1 cellular context compared by ENCODE assay signal in the genomic region with DNA sequence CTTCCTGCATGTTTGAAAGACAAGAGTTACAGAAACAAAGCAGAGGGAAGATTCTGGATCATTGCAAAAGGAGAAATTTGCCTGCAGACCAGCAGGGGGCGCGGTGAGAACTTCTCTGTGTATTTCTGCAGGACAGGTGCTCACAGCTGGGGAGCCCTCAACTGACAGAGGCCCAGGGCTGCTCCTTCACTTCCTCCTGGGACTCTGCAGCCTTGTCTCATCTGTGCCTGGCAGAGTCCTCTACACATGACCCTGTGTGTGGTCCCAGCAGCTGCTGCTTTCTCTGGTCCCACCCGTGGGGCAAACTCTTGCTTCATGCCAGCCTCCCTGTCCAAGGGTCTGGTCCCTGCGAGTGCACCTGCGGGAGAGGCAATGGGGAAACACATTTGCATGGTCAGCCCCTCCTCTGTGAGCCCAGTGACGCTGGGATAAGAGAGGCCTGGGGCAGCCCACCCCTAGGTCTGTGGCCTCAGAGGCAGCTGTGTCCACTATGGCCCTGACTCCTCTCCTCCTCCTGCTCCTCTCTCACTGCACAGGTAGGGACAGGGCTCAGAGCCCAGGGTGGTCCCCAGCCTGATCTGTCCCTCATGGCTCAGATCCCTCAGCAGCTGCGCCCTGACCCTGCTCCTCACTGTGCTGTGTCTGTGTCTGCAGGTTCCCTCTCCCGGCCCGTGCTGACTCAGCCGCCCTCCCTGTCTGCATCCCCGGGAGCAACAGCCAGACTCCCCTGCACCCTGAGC.
TF ChIP-seq lines count a peak whose summit lies in the region.

No MANE protein-coding gene starts in this region.

TF ChIP-seq in K562, 482 proteins besides CTCF, POLR2A, EP300 and RAD21 (continued from another document and continues in another):
- TF ChIP-seq REST (CRISPR knock-in tag; IDR thresholded peaks at IDR 0.05; ENCODE audit: low read depth) = no peak; the same call in none of the 2 replicates
- TF ChIP-seq, protein P1, sequence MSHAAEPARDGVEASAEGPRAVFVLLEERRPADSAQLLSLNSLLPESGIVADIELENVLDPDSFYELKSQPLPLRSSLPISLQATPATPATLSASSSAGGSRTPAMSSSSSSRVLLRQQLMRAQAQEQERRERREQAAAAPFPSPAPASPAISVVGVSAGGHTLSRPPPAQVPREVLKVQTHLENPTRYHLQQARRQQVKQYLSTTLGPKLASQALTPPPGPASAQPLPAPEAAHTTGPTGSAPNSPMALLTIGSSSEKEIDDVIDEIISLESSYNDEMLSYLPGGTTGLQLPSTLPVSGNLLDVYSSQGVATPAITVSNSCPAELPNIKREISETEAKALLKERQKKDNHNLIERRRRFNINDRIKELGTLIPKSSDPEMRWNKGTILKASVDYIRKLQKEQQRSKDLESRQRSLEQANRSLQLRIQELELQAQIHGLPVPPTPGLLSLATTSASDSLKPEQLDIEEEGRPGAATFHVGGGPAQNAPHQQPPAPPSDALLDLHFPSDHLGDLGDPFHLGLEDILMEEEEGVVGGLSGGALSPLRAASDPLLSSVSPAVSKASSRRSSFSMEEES (CRISPR knock-in tag; IDR thresholded peaks at IDR 0.05) = no peak
- TF ChIP-seq MYC (IDR thresholded peaks at IDR 0.05; ENCODE audit: low read depth, low read length) = peak; percentile 70
- TF ChIP-seq MYC (CRISPR knock-in tag; IDR thresholded peaks at IDR 0.05; ENCODE audit: borderline replicate concordance, low read depth) = no peak; the same call in 1 of the 2 replicates
- TF ChIP-seq HNRNPL (IDR thresholded peaks at IDR 0.05; ENCODE audit: low read depth, low read length) = no peak
- no peak for TF ChIP-seq ZSCAN32 (CRISPR knock-in tag; IDR thresholded peaks at IDR 0.05)
- no peak for TF ChIP-seq ZNF232 (CRISPR knock-in tag; IDR thresholded peaks at IDR 0.05)
- TF ChIP-seq, protein P2, sequence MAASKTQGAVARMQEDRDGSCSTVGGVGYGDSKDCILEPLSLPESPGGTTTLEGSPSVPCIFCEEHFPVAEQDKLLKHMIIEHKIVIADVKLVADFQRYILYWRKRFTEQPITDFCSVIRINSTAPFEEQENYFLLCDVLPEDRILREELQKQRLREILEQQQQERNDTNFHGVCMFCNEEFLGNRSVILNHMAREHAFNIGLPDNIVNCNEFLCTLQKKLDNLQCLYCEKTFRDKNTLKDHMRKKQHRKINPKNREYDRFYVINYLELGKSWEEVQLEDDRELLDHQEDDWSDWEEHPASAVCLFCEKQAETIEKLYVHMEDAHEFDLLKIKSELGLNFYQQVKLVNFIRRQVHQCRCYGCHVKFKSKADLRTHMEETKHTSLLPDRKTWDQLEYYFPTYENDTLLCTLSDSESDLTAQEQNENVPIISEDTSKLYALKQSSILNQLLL (CRISPR knock-in tag; IDR thresholded peaks at IDR 0.05; ENCODE audit: borderline replicate concordance) = peak; percentile 40; the same call in 1 of the 2 replicates
- no peak for TF ChIP-seq ZEB2 (IDR thresholded peaks at IDR 0.05)
- no peak for TF ChIP-seq GATAD2A (IDR thresholded peaks at IDR 0.05)
- TF ChIP-seq CHD1 (IDR thresholded peaks at IDR 0.05; ENCODE audit: low read length) = peak; percentile 24
- no peak; the same call in 1 of the 2 replicates for TF ChIP-seq ELK1 (CRISPR knock-in tag; IDR thresholded peaks at IDR 0.05)
- no peak for TF ChIP-seq FOXA1 (IDR thresholded peaks at IDR 0.05; ENCODE audit: borderline replicate concordance)
- TF ChIP-seq IFI16 (CRISPR knock-in tag; IDR thresholded peaks at IDR 0.05) = no peak
- peak in 1 of 3 experiments; percentile 11 for TF ChIP-seq YY1 (IDR thresholded peaks at IDR 0.05; ENCODE audit: borderline replicate concordance in 1 of 3, control insufficient read depth in 1 of 3, extremely low read depth in 1 of 3, insufficient read depth in 3 of 3, insufficient read length in 1 of 3, insufficient replicate concordance in 2 of 3, low read depth in 1 of 3, low read length in 2 of 3)
- TF ChIP-seq, protein P3, sequence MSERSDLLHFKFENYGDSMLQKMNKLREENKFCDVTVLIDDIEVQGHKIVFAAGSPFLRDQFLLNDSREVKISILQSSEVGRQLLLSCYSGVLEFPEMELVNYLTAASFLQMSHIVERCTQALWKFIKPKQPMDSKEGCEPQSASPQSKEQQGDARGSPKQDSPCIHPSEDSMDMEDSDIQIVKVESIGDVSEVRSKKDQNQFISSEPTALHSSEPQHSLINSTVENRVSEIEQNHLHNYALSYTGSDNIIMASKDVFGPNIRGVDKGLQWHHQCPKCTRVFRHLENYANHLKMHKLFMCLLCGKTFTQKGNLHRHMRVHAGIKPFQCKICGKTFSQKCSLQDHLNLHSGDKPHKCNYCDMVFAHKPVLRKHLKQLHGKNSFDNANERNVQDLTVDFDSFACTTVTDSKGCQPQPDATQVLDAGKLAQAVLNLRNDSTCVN (CRISPR knock-in tag; IDR thresholded peaks at IDR 0.05) = 0 out of 2 replicates have a peak, but pooled peaks have one; percentile 39
- no peak for TF ChIP-seq ZBTB12 (CRISPR knock-in tag; IDR thresholded peaks at IDR 0.05)
- TF ChIP-seq SRSF1 (IDR thresholded peaks at IDR 0.05; ENCODE audit: low read depth, low read length) = no peak
- TF ChIP-seq TSC22D4 (tag; IDR thresholded peaks at IDR 0.05) = no peak
- TF ChIP-seq DMBX1 (CRISPR knock-in tag; IDR thresholded peaks at IDR 0.05; ENCODE audit: borderline replicate concordance) = no peak
- TF ChIP-seq ZNF586 (CRISPR knock-in tag; conservative IDR thresholded peaks at IDR 0.05) = 0 out of 2 replicates have a peak, but pooled peaks have one; percentile 11
- TF ChIP-seq MED1 (CRISPR knock-in tag; IDR thresholded peaks at IDR 0.05; ENCODE audit: borderline replicate concordance) = no peak
- peak; percentile 11; the same call in 1 of the 2 replicates for TF ChIP-seq CXXC5 (CRISPR knock-in tag; IDR thresholded peaks at IDR 0.05)
- TF ChIP-seq ZNF668 (CRISPR knock-in tag; IDR thresholded peaks at IDR 0.05) = no peak
- no peak for TF ChIP-seq CBFA2T3 (IDR thresholded peaks at IDR 0.05)
- no peak for TF ChIP-seq PCBP2 (IDR thresholded peaks at IDR 0.05; ENCODE audit: low read depth, low read length, poor library complexity, severe bottlenecking)
- peak; percentile 72 for TF ChIP-seq ZNF263 (CRISPR knock-in tag; IDR thresholded peaks at IDR 0.05; ENCODE audit: borderline replicate concordance)
- TF ChIP-seq NR4A1 (CRISPR knock-in tag; IDR thresholded peaks at IDR 0.05) = peak; percentile 59; the same call in 1 of the 2 replicates
- TF ChIP-seq NR4A1 (tag; IDR thresholded peaks at IDR 0.05) = peak; percentile 16; the same call in 1 of the 2 replicates
- TF ChIP-seq EP400 (IDR thresholded peaks at IDR 0.05) = no peak
- TF ChIP-seq XRCC4 (IDR thresholded peaks at IDR 0.05; ENCODE audit: extremely low read depth, insufficient read depth, insufficient read length) = no peak
- TF ChIP-seq, protein P4, sequence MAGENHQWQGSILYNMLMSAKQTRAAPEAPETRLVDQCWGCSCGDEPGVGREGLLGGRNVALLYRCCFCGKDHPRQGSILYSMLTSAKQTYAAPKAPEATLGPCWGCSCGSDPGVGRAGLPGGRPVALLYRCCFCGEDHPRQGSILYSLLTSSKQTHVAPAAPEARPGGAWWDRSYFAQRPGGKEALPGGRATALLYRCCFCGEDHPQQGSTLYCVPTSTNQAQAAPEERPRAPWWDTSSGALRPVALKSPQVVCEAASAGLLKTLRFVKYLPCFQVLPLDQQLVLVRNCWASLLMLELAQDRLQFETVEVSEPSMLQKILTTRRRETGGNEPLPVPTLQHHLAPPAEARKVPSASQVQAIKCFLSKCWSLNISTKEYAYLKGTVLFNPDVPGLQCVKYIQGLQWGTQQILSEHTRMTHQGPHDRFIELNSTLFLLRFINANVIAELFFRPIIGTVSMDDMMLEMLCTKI (IDR thresholded peaks at IDR 0.05; ENCODE audit: partially characterized antibody) = no peak
- TF ChIP-seq KLF16 (IDR thresholded peaks at IDR 0.05) = peak; percentile 86
- TF ChIP-seq ZNF134 (CRISPR knock-in tag; conservative IDR thresholded peaks at IDR 0.05) = no peak
- no peak for TF ChIP-seq NCOA4 (IDR thresholded peaks at IDR 0.05; ENCODE audit: partially characterized antibody)
- TF ChIP-seq TOE1 (IDR thresholded peaks at IDR 0.05; ENCODE audit: borderline replicate concordance) = no peak
- TF ChIP-seq TOE1 (CRISPR knock-in tag; IDR thresholded peaks at IDR 0.05; ENCODE audit: borderline replicate concordance, low read depth) = no peak
- TF ChIP-seq HDAC8 (tag; IDR thresholded peaks at IDR 0.05) = peak; percentile 50
- peak; percentile 59; the same call in 1 of the 2 replicates for TF ChIP-seq MAFK (IDR thresholded peaks at IDR 0.05; ENCODE audit: low read length)
- TF ChIP-seq SIRT6 (IDR thresholded peaks at IDR 0.05; ENCODE audit: low read depth, low read length) = no peak
- TF ChIP-seq SMARCC2 (IDR thresholded peaks at IDR 0.05; ENCODE audit: low read depth) = no peak
- TF ChIP-seq TRIM24 (IDR thresholded peaks at IDR 0.05) = no peak
- TF ChIP-seq SREBF2 (CRISPR knock-in tag; IDR thresholded peaks at IDR 0.05) = no peak
- TF ChIP-seq ZC3H8 (IDR thresholded peaks at IDR 0.05) = no peak
- TF ChIP-seq PHF20 (IDR thresholded peaks at IDR 0.05; ENCODE audit: partially characterized antibody) = no peak
- TF ChIP-seq ATF3 (IDR thresholded peaks at IDR 0.05) = no peak
- peak; percentile 55; the same call in 1 of the 2 replicates for TF ChIP-seq ATF3 (CRISPR knock-in tag; conservative IDR thresholded peaks at IDR 0.05)
- TF ChIP-seq IRF2 (CRISPR knock-in tag; IDR thresholded peaks at IDR 0.05) = no peak
- 0 out of 2 replicates have a peak, but pooled peaks have one; percentile 10 for TF ChIP-seq ERF (CRISPR knock-in tag; IDR thresholded peaks at IDR 0.05)
- no peak for TF ChIP-seq POLR2AphosphoS5 (IDR thresholded peaks at IDR 0.05; ENCODE audit: control insufficient read depth, insufficient read depth, low read depth, low read length)
- TF ChIP-seq, protein P5, sequence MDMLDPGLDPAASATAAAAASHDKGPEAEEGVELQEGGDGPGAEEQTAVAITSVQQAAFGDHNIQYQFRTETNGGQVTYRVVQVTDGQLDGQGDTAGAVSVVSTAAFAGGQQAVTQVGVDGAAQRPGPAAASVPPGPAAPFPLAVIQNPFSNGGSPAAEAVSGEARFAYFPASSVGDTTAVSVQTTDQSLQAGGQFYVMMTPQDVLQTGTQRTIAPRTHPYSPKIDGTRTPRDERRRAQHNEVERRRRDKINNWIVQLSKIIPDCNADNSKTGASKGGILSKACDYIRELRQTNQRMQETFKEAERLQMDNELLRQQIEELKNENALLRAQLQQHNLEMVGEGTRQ (CRISPR knock-in tag; IDR thresholded peaks at IDR 0.05) = peak; percentile 22; the same call in 1 of the 2 replicates
